In genomic region chr1:152870831-152871730, GRCh38 we compare ENCODE assay signal across 9 cellular contexts. TPM values are rescaled to one million over a fixed set of nuclear protein-coding genes. Genes with fewer than 3 reads are reported as not detected.
DNase-seq lines count a peak whose midpoint lies in the region; ATAC-seq and TF ChIP-seq lines count a peak whose summit lies in the region.
"Had no signal": no experiment of that assay in that cellular context is flagged by ENCODE, and none has a peak within 500 bp of the region (broad histone marks: within the 10 kb centered on the region; RNA-seq: fewer than 3 reads in every experiment).

No MANE protein-coding gene starts in this region.

- no peak overlapping the region for H3K4me3 ChIP-seq in DOHH2 (ENCODE audit: low read length)

- H3K27ac ChIP-seq in DOHH2 (ENCODE audit: low read depth, low read length), result no peak overlapping the region

- peaks cover 6% of the 10 kb centered on the region; the same call in 1 of the 2 replicates for H3K4me1 ChIP-seq in DOHH2 (ENCODE audit: control insufficient read depth, low read length)

- H3K9me3 ChIP-seq in DOHH2 (ENCODE audit: control insufficient read depth, insufficient read depth, low read length) (no peaks in the 10 kb centered on the region), T-helper 17 cell (ENCODE audit: control insufficient read depth, low read length, poor library complexity, severe bottlenecking) (no peaks in the 10 kb centered on the region)

- no peak overlapping the region for H3K4me3 Mint-ChIP-seq in T-helper 17 cell

- no peaks in the 10 kb centered on the region for H3K9me2 ChIP-seq in DOHH2 (replicated peaks; ENCODE audit: control insufficient read depth, low read length)

- no peaks in the 10 kb centered on the region for H3K79me2 ChIP-seq in DOHH2 (ENCODE audit: control insufficient read depth, low read length)

- DNase-seq in HT1080 (ENCODE audit: low read depth) (peak; percentile 58), T-helper 17 cell (no peak), left lobe of liver (ENCODE audit: low spot score) (no peak), NCI-H146 (lab: John Stamatoyannopoulos, UW) (no peak)

- peak overlapping the region; percentile 16 for H3K27ac Mint-ChIP-seq in T-helper 17 cell

- H3K27me3 Mint-ChIP-seq in T-helper 17 cell, result peaks cover 29% of the 10 kb centered on the region

- no peaks in the 10 kb centered on the region for H3K27me3 ChIP-seq in DOHH2 (ENCODE audit: control insufficient read depth, low read length)

- no peaks in the 10 kb centered on the region for H3K36me3 Mint-ChIP-seq in T-helper 17 cell (ENCODE audit: low read depth)

- H3K36me3 ChIP-seq in DOHH2 (ENCODE audit: control insufficient read depth, low read length), result no peaks in the 10 kb centered on the region

- H3F3A ChIP-seq in DOHH2 (ENCODE audit: control insufficient read depth, insufficient read depth), result no peaks in the 10 kb centered on the region; the same call in 1 of the 2 replicates

- peak; percentile 69 for TF ChIP-seq CTCF in DOHH2 (IDR thresholded peaks at IDR 0.05; ENCODE audit: low read depth, low read length, poor library complexity, severe bottlenecking)

- H4K20me1 ChIP-seq in DOHH2 (ENCODE audit: control insufficient read depth, insufficient read depth, low read depth, low read length), result no peaks in the 10 kb centered on the region

- H3K4me2 ChIP-seq in DOHH2 (ENCODE audit: low read length), result no peak overlapping the region

- peaks cover 2% of the 10 kb centered on the region for H3K4me1 Mint-ChIP-seq in T-helper 17 cell

- ATAC-seq in T-helper 17 cell (no peak), left lobe of liver (peak; percentile 90), HG03342 (IDR thresholded peaks at IDR 0.05; ENCODE audit: unreplicated experiment) (no peak), GM21367 (IDR thresholded peaks at IDR 0.05; ENCODE audit: unreplicated experiment) (no peak), GM21390 (IDR thresholded peaks at IDR 0.05; ENCODE audit: unreplicated experiment) (no peak)

RNA-seq across cellular contexts. Expression of gene SMCP, which starts 7.0 kb away (rescaled TPM):
- total RNA-seq in HT1080 (2014; rRNA removed; shearing (Covaris generic)), result not detected in 2 replicates
- polyA plus RNA-seq in HT1080 (2015; cell fraction: cytosol; rRNA removed), result 0.33 TPM in 1 of 2 replicates, not detected in the other
- not detected in 2 replicates for polyA plus RNA-seq in HT1080 (2015; cell fraction: nucleus; rRNA removed)
- total RNA-seq in T-helper 17 cell, result not detected
- total RNA-seq in left lobe of liver, result not detected
- polyA plus RNA-seq: esophagus had no signal

RNA-seq across cellular contexts. Expression of gene LCE7A, which starts 11.3 kb away (rescaled TPM):
- not detected in 2 replicates for total RNA-seq in HT1080 (2014; rRNA removed; shearing (Covaris generic))
- not detected in 2 replicates for polyA plus RNA-seq in HT1080 (2015; cell fraction: cytosol; rRNA removed)
- polyA plus RNA-seq in HT1080 (2015; cell fraction: nucleus; rRNA removed), result not detected in 2 replicates
- total RNA-seq in T-helper 17 cell (not detected), left lobe of liver (not detected)
- polyA plus RNA-seq: esophagus had no signal

RNA-seq across cellular contexts. Expression of gene LCE6A, which starts 28.4 kb away (rescaled TPM):
- not detected in 2 replicates for total RNA-seq in HT1080 (2014; rRNA removed; shearing (Covaris generic))
- not detected in 2 replicates for polyA plus RNA-seq in HT1080 (2015; cell fraction: cytosol; rRNA removed)
- not detected in 2 replicates for polyA plus RNA-seq in HT1080 (2015; cell fraction: nucleus; rRNA removed)
- total RNA-seq in T-helper 17 cell (not detected), left lobe of liver (not detected)
- polyA plus RNA-seq: esophagus had no signal

RNA-seq across cellular contexts. Expression of gene IVL, which starts 37.3 kb away (rescaled TPM):
- 0.26 and 0.33 TPM in 2 replicates for total RNA-seq in HT1080 (2014; rRNA removed; shearing (Covaris generic))
- polyA plus RNA-seq in HT1080 (2015; cell fraction: cytosol; rRNA removed), result 1.2 and 1.6 TPM in 2 replicates
- 1.5 and 2.6 TPM in 2 replicates for polyA plus RNA-seq in HT1080 (2015; cell fraction: nucleus; rRNA removed)
- total RNA-seq in T-helper 17 cell (not detected), left lobe of liver (not detected)

RNA-seq across cellular contexts. Expression of gene LCE1A, which starts 43.8 kb away (rescaled TPM):
- not detected in 2 replicates for total RNA-seq in HT1080 (2014; rRNA removed; shearing (Covaris generic))
- polyA plus RNA-seq in HT1080 (2015; cell fraction: cytosol; rRNA removed), result not detected in 2 replicates
- polyA plus RNA-seq in HT1080 (2015; cell fraction: nucleus; rRNA removed), result not detected in 2 replicates
- total RNA-seq in T-helper 17 cell (not detected), left lobe of liver (not detected)
- polyA plus RNA-seq: esophagus had no signal
